1 cellular context compared by ENCODE assay signal in genomic region chr9:72460342-72461312, GRCh38.
TF ChIP-seq lines count a peak whose summit lies in the region.

No MANE protein-coding gene starts in this region.

TF ChIP-seq in liver, 16 proteins besides CTCF, POLR2A, EP300 and RAD21 (continued from another document):
- TF ChIP-seq HNF4A (conservative IDR thresholded peaks at IDR 0.05) (peak in 1 of 2 donors; percentile 17), TAF1 (conservative IDR thresholded peaks at IDR 0.05) (no peak), GABPA (IDR thresholded peaks at IDR 0.05 in 1 of 2, conservative IDR thresholded peaks at IDR 0.05 in 1 of 2) (no peak), YY1 (IDR thresholded peaks at IDR 0.05) (peak; percentile 82), MAX (IDR thresholded peaks at IDR 0.05) (no peak), EGR1 (IDR thresholded peaks at IDR 0.05; ENCODE audit: low read depth in 2 of 2) (no peak), FOXA1 (IDR thresholded peaks at IDR 0.05) (no peak), HNF4G (IDR thresholded peaks at IDR 0.05) (no peak)
